In the genomic region with DNA sequence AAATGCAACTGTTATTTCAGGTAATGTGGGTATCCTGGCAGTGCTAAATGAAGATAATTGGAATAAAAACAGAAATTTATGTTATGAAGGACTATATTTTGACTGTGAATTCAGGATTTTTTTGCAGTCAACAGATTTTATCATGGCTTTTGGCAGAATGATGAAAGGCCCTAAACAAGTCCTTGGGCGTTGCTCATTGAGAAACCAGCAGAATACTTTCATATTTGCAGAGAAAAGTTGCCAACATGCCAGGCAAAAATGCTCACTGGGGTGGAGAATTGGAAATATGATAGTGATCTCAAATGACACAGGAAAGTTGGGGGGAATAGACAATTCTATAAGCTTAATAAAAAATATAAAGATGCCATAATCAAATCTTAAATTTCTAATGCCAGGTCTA, we compare ENCODE assay signal across 21 cellular contexts.
"Had no signal": no experiment of that assay in that cellular context is flagged by ENCODE, and none has a peak within 500 bp of the region (broad histone marks: within the 10 kb centered on the region; RNA-seq: fewer than 3 reads in every experiment).

No MANE protein-coding gene starts in this region.

- ATAC-seq: gastroesophageal sphincter, left cardiac atrium, lower lobe of right lung, pancreas, right cardiac atrium had no signal

- H3K4me1 ChIP-seq: gastroesophageal sphincter, lower lobe of right lung, pancreas had no signal

- H3K4me3 ChIP-seq: gastroesophageal sphincter, lower lobe of right lung, pancreas, smooth muscle cell had no signal

- H3K36me3 ChIP-seq: gastroesophageal sphincter, left ventricle myocardium inferior, lower lobe of right lung, pancreas had no signal

- H3K36me3 Mint-ChIP-seq: immature natural killer cell, naive B cell, type B pancreatic cell had no signal

- H3K9me3 ChIP-seq: gastroesophageal sphincter, left ventricle myocardium inferior, lower lobe of right lung, pancreas had no signal

- H3K4me2 ChIP-seq: smooth muscle cell had no signal

- H3K4me1 Mint-ChIP-seq: immature natural killer cell, naive B cell, nephron had no signal

- H3K27ac Mint-ChIP-seq: immature natural killer cell, naive B cell, nephron, progenitor cell of endocrine pancreas, type B pancreatic cell had no signal

- DNase-seq: dermis blood vessel endothelial cell; foreskin fibroblast; glutamatergic neuron; immature natural killer cell; kidney; left cardiac atrium; left ventricle myocardium inferior; lower lobe of right lung; mesenchymal stem cell; midbrain; naive B cell; occipital lobe; pancreas; right cardiac atrium; stimulated activated CD4-positive, alpha-beta T cell treated with anti-CD3 and anti-CD28 coated beads, Interleukin-2, amount 100 ng/mL, for 48 hours; stimulated activated naive CD4-positive, alpha-beta T cell treated with Interleukin-2 at 50 U/mL for 16 hours had no signal

- H3K9me3 Mint-ChIP-seq: nephron, type B pancreatic cell had no signal

- H3K4me3 Mint-ChIP-seq: immature natural killer cell, naive B cell, nephron, type B pancreatic cell had no signal

- H3K27ac ChIP-seq: gastroesophageal sphincter, lower lobe of right lung, pancreas had no signal

- H3K27me3 ChIP-seq: gastroesophageal sphincter, pancreas had no signal

- H3K27me3 Mint-ChIP-seq: type B pancreatic cell had no signal
